1 cellular context compared by ENCODE assay signal in the genomic region with DNA sequence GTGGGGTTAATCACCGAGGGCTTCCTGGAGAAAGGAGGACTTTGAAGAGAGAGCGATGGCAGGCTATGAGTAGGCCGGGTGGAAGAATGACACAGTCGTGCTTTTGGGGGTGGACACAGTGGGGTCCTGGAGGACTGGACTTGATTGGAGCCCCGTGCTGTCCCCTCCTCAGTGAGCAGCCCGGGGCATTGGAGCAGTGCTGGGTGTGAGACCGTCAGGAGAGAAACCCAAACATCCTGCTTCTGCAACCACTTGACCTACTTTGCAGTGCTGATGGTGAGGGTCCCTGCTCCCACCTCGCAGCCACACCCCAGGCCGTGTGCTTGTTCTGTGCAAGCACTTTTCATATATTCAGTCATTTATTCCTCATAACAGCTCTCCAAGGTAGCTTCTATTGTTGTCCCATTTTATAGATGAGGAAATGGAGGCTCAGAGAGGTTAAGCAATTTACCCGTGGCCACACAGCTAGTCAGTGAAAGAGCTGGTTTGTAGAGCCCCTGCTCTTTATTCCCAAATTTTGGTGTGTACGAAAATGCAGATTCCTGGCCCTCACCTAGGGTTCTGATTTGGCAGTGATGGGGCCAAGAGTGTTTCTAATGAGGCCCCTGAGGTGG.
TF ChIP-seq lines count a peak whose summit lies in the region.

No MANE protein-coding gene starts in this region.

TF ChIP-seq in HepG2, 621 proteins besides CTCF, POLR2A, EP300 and RAD21:
- TF ChIP-seq ZMYM3 (CRISPR knock-in tag; IDR thresholded peaks at IDR 0.05) = peak; percentile 51; the same call in 1 of the 2 replicates
- TF ChIP-seq ZNF891 (CRISPR knock-in tag; IDR thresholded peaks at IDR 0.05) = no peak
- no peak for TF ChIP-seq ZC3H13 (CRISPR knock-in tag; IDR thresholded peaks at IDR 0.05)
- no peak for TF ChIP-seq TOPORS (CRISPR knock-in tag; IDR thresholded peaks at IDR 0.05)
- TF ChIP-seq TBP (CRISPR knock-in tag; IDR thresholded peaks at IDR 0.05) = no peak
- TF ChIP-seq KDM5A (IDR thresholded peaks at IDR 0.05; ENCODE audit: borderline replicate concordance, low read length) = no peak
- TF ChIP-seq RBM22 (optimal IDR thresholded peaks at IDR 0.05; ENCODE audit: low read length) = no peak
- no peak for TF ChIP-seq ZNF354B (CRISPR knock-in tag; IDR thresholded peaks at IDR 0.05)
- no peak for TF ChIP-seq ZNF724P (CRISPR knock-in tag; IDR thresholded peaks at IDR 0.05; ENCODE audit: borderline replicate concordance)
- no peak for TF ChIP-seq MYNN (CRISPR knock-in tag; IDR thresholded peaks at IDR 0.05; ENCODE audit: low read depth)
- TF ChIP-seq ZNF746 (CRISPR knock-in tag; IDR thresholded peaks at IDR 0.05) = no peak
- peak; percentile 69 for TF ChIP-seq ZNF629 (CRISPR knock-in tag; conservative IDR thresholded peaks at IDR 0.05)
- no peak for TF ChIP-seq CEBPG (CRISPR knock-in tag; IDR thresholded peaks at IDR 0.05)
- no peak for TF ChIP-seq ZNF720 (CRISPR knock-in tag; IDR thresholded peaks at IDR 0.05)
- TF ChIP-seq ZNF768 (CRISPR knock-in tag; IDR thresholded peaks at IDR 0.05) = peak; percentile 80
- TF ChIP-seq ZNF317 (CRISPR knock-in tag; IDR thresholded peaks at IDR 0.05) = no peak
- TF ChIP-seq HNRNPK (IDR thresholded peaks at IDR 0.05; ENCODE audit: low read depth, low read length, poor library complexity, severe bottlenecking) = no peak
- TF ChIP-seq ZSCAN20 (CRISPR knock-in tag; IDR thresholded peaks at IDR 0.05; ENCODE audit: borderline replicate concordance) = no peak
- TF ChIP-seq KLF12 (CRISPR knock-in tag; IDR thresholded peaks at IDR 0.05; ENCODE audit: borderline replicate concordance) = no peak
- TF ChIP-seq, protein P1, sequence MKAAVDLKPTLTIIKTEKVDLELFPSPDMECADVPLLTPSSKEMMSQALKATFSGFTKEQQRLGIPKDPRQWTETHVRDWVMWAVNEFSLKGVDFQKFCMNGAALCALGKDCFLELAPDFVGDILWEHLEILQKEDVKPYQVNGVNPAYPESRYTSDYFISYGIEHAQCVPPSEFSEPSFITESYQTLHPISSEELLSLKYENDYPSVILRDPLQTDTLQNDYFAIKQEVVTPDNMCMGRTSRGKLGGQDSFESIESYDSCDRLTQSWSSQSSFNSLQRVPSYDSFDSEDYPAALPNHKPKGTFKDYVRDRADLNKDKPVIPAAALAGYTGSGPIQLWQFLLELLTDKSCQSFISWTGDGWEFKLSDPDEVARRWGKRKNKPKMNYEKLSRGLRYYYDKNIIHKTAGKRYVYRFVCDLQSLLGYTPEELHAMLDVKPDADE (CRISPR knock-in tag; IDR thresholded peaks at IDR 0.05) = no peak
- TF ChIP-seq MATR3 (CRISPR knock-in tag; IDR thresholded peaks at IDR 0.05) = no peak
- TF ChIP-seq ZNF546 (CRISPR knock-in tag; conservative IDR thresholded peaks at IDR 0.05) = no peak
- TF ChIP-seq, protein P2, sequence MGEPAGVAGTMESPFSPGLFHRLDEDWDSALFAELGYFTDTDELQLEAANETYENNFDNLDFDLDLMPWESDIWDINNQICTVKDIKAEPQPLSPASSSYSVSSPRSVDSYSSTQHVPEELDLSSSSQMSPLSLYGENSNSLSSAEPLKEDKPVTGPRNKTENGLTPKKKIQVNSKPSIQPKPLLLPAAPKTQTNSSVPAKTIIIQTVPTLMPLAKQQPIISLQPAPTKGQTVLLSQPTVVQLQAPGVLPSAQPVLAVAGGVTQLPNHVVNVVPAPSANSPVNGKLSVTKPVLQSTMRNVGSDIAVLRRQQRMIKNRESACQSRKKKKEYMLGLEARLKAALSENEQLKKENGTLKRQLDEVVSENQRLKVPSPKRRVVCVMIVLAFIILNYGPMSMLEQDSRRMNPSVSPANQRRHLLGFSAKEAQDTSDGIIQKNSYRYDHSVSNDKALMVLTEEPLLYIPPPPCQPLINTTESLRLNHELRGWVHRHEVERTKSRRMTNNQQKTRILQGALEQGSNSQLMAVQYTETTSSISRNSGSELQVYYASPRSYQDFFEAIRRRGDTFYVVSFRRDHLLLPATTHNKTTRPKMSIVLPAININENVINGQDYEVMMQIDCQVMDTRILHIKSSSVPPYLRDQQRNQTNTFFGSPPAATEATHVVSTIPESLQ (CRISPR knock-in tag; conservative IDR thresholded peaks at IDR 0.05) = no peak
- no peak for TF ChIP-seq LCORL (IDR thresholded peaks at IDR 0.05)
- TF ChIP-seq LCORL (CRISPR knock-in tag; IDR thresholded peaks at IDR 0.05) = no peak
- no peak for TF ChIP-seq SOX5 (CRISPR knock-in tag; IDR thresholded peaks at IDR 0.05; ENCODE audit: borderline replicate concordance)
- TF ChIP-seq, protein P3, sequence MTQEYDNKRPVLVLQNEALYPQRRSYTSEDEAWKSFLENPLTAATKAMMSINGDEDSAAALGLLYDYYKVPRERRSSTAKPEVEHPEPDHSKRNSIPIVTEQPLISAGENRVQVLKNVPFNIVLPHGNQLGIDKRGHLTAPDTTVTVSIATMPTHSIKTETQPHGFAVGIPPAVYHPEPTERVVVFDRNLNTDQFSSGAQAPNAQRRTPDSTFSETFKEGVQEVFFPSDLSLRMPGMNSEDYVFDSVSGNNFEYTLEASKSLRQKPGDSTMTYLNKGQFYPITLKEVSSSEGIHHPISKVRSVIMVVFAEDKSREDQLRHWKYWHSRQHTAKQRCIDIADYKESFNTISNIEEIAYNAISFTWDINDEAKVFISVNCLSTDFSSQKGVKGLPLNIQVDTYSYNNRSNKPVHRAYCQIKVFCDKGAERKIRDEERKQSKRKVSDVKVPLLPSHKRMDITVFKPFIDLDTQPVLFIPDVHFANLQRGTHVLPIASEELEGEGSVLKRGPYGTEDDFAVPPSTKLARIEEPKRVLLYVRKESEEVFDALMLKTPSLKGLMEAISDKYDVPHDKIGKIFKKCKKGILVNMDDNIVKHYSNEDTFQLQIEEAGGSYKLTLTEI (CRISPR knock-in tag; conservative IDR thresholded peaks at IDR 0.05) = no peak
